ENCODE assay signal across 8 cellular contexts in the genomic region with DNA sequence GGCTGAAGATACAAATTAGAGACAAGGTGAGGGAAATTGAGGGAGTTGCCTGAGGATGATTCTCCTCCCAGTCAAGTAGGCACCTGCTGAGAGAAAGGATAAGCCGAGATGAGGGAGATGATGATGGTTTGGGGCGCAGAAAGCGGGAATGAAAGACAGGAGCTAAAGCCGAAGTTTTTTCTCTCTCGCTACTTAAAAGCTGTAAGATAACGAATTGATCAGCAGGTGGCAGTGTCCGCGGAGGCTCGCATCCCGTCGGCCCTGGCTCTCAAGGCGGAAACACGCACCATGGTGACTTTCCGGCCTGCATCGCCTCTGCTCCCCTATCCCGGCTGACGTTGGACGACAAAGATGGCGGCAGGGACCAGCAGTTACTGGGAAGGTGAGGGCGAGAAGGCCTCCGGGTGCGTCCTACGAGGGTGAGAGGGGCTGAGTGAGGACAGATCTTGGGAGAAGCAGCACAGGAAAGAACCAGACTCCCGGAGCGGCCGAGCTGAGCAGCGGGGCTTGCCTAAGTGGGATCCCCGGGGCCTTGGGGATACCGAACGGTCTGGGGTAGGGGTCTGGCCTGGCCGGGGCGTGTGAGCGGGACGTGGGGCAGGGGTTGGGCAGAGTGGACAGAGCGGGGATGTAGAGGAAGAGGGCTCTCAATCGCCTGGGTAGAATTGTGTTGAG. TPM values are rescaled to one million over a fixed set of nuclear protein-coding genes. Genes with fewer than 3 reads are reported as not detected.
DNase-seq lines count a peak whose midpoint lies in the region; TF ChIP-seq lines count a peak whose summit lies in the region.

A gene (plus strand): TSS at position 326 of the 675 bp plus-strand sequence. CDS start 26 bp downstream, at position 352.

- no peaks in the 10 kb centered on the region for H4K20me1 ChIP-seq in MM.1S (ENCODE audit: insufficient read depth, low read length)

- peak within 1 kb of the TSS; percentile 98 for H3K4me3 Mint-ChIP-seq in neural crest cell

- peaks cover 33% of the 10 kb centered on the region for H3K79me2 ChIP-seq in MM.1S (ENCODE audit: low read length)

- H3K27ac ChIP-seq in MM.1S (ENCODE audit: low read length) (peak within 1 kb of the TSS; percentile 40), SJCRH30 (peak within 1 kb of the TSS; percentile 87), stomach smooth muscle (ENCODE audit: low read length) (peak within 1 kb of the TSS; percentile 97)

- peak within 1 kb of the TSS; percentile 100 for H3K4me2 ChIP-seq in MM.1S (ENCODE audit: low read depth, low read length)

- H3F3A ChIP-seq in MM.1S (ENCODE audit: insufficient read depth, low read length): 0 out of 2 replicates have a peak, but pooled peaks cover 7% of the 10 kb centered on the region

- H3K27me3 Mint-ChIP-seq in neural crest cell (ENCODE audit: low read depth): peaks cover 2% of the 10 kb centered on the region

- H3K27me3 ChIP-seq in HAP-1 (ENCODE audit: low read depth) (peaks cover 9% of the 10 kb centered on the region), MM.1S (replicated peaks; ENCODE audit: insufficient read depth, low read length) (no peaks in the 10 kb centered on the region), SJCRH30 (no peaks in the 10 kb centered on the region), stomach smooth muscle (ENCODE audit: control insufficient read depth in 1 of 2, insufficient read depth in 2 of 2, low read length in 2 of 2) (no peaks in the 10 kb centered on the region)

- H3K27ac Mint-ChIP-seq in neural crest cell (ENCODE audit: unreplicated experiment): peak within 1 kb of the TSS; percentile 98

- in situ Hi-C loops in HAP-1 (cut with MboI; ENCODE audit: low sequenced_read_pairs): loop anchor here (10.0 kb wide), 1 partner anchor 238 kb away; no protein-coding TSS in a partner anchor

- H3K4me1 ChIP-seq in HAP-1 (peaks cover 9% of the 10 kb centered on the region; the same call in 1 of the 2 replicates), MM.1S (ENCODE audit: low read length) (peaks cover 12% of the 10 kb centered on the region), SJCRH30 (no peaks in the 10 kb centered on the region), stomach smooth muscle (ENCODE audit: control insufficient read depth, insufficient read depth, low read length) (peaks cover 12% of the 10 kb centered on the region)

- DNase-seq in GF-D8 (lab: John Stamatoyannopoulos, UW) (peak; percentile 64), HAP-1 (ENCODE audit: low spot score in 2 of 2) (peak; percentile 91 to 95), MM.1S (peak; percentile 96), SJCRH30 (peak; percentile 96 to 99), foreskin fibroblast (peak; percentile 91 to 98), neural crest cell (ENCODE audit: low read depth, low spot score) (peak; percentile 88)
- DNase-seq in activated gamma-delta T cell treated with anti-CD3 and anti-CD28 coated beads, Interleukin-2, amount 50 U/mL, for 16 hours (ENCODE audit: low read depth): peak; percentile 87

- H3K9ac ChIP-seq in MM.1S (ENCODE audit: low read length) (peak within 1 kb of the TSS; percentile 86), stomach smooth muscle (ENCODE audit: low read length in 2 of 2) (peak within 1 kb of the TSS; percentile 96 to 100)

- H2AFZ ChIP-seq in MM.1S (ENCODE audit: low read length): peak within 1 kb of the TSS; percentile 99

- no peaks in the 10 kb centered on the region for H3K9me3 ChIP-seq in HAP-1
- H3K9me3 ChIP-seq in MM.1S (replicated peaks; ENCODE audit: insufficient read depth, low read length): no peaks in the 10 kb centered on the region
- no peaks in the 10 kb centered on the region for H3K9me3 ChIP-seq in SJCRH30 (replicated peaks)
- H3K9me3 ChIP-seq in stomach smooth muscle (ENCODE audit: control insufficient read depth in 2 of 2, low read length in 2 of 2): no peaks in the 10 kb centered on the region

- H3K4me1 Mint-ChIP-seq in neural crest cell: peaks cover 19% of the 10 kb centered on the region

- H3K4me3 ChIP-seq in HAP-1 (peak within 1 kb of the TSS; percentile 81), MM.1S (ENCODE audit: low read length) (peak within 1 kb of the TSS; percentile 79), SJCRH30 (peak within 1 kb of the TSS; percentile 83), foreskin fibroblast (ENCODE audit: low read depth in 1 of 2, low read length in 2 of 2) (peak within 1 kb of the TSS; percentile 70 to 94), stomach smooth muscle (ENCODE audit: low read length in 2 of 2) (peak within 1 kb of the TSS; percentile 95 to 98)

- no peaks in the 10 kb centered on the region for H3K36me3 Mint-ChIP-seq in neural crest cell (ENCODE audit: low read depth)

- H3K9me3 Mint-ChIP-seq in neural crest cell: no peaks in the 10 kb centered on the region

- H3K9me2 ChIP-seq in MM.1S (replicated peaks; ENCODE audit: insufficient read depth, low read length): no peaks in the 10 kb centered on the region

- TF ChIP-seq CTCF in MM.1S (IDR thresholded peaks at IDR 0.05; ENCODE audit: low read length) (peak; percentile 77), foreskin fibroblast (IDR thresholded peaks at IDR 0.05; ENCODE audit: low read depth, low read length) (peak; percentile 67), neural crest cell (conservative IDR thresholded peaks at IDR 0.05) (peak; percentile 84)

- H3K36me3 ChIP-seq in HAP-1 (replicated peaks) (peaks cover 14% of the 10 kb centered on the region), MM.1S (replicated peaks; ENCODE audit: insufficient read depth, low read length) (no peaks in the 10 kb centered on the region; the same call in 1 of the 2 replicates), SJCRH30 (peaks cover 11% of the 10 kb centered on the region), stomach smooth muscle (ENCODE audit: control insufficient read depth in 2 of 2, insufficient read depth in 2 of 2, low read length in 2 of 2) (peaks cover 4 to 9% of the 10 kb centered on the region in 2 donors)

RNA-seq across cellular contexts. Expression of the gene that starts here (rescaled TPM):
- total RNA-seq in SJCRH30 (2014; rRNA removed; shearing (Covaris generic)): 39.9 and 43.3 TPM in 2 replicates
- 53.8 and 56.7 TPM in 2 replicates for total RNA-seq in neural crest cell

Comparison
In these comparisons a context has a peak if more than half of its experiments do, and no peak if none do; other contexts are left out.
1. Peak in every context shown above with its lines: DNase-seq, H3K4me3 ChIP-seq and H3K27ac ChIP-seq.
2. H3K27ac ChIP-seq: peak in every context shown above with its lines; median percentile 97 in stomach smooth muscle; 87 in SJCRH30; 40 in MM.1S.